In the genomic region with DNA sequence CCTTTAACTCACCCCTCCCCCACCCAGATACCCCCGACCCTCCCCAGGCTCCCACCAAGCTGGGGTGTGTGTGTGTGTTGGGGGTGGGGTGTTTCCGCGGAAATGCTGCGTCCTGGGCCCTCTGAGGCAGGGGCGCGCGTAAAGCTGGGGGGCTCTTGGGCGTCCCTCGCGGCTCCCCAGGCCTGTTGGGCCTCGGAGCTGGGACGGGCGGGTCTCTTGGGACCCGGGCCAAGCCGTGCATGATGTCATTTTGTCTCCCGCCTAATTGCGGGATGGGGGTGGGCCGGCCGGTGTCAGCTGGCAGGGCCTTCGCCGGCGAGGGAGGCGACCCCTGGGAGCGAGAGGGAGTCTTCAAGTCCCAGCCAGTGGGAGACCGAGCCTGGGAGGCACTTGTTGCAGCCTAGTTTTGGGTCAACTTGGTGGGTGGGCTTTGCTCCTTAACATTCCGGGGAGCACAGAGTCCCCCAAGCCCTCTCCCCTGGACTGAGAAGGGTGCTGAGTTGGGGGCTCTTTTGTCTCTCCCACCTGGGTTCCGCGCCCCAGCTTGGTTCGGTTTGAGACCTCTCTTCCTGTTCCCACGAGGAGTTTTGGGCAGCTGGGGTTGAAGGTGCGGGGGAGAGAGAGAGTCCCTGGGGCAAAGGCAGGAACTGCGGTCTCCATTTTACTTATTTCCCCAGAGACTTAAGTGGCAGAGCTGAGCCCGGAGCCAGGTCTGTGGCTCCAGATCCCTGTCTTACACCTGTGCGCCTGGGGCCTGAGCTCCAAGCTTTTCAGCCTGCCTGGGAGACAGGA, we compare ENCODE assay signal across 8 cellular contexts. TPM values are rescaled to one million over a fixed set of nuclear protein-coding genes. Genes with fewer than 3 reads are reported as not detected.
DNase-seq lines count a peak whose midpoint lies in the region; TF ChIP-seq lines count a peak whose summit lies in the region.

No MANE protein-coding gene starts in this region.

- H4K20me1 ChIP-seq in GM23248 (ENCODE audit: insufficient read depth) (no peaks in the 10 kb centered on the region), MM.1S (ENCODE audit: insufficient read depth, low read length) (no peaks in the 10 kb centered on the region)

- H3F3A ChIP-seq in GM23248 (ENCODE audit: insufficient read depth), result peaks cover 5% of the 10 kb centered on the region; the same call in 1 of the 2 replicates
- no peaks in the 10 kb centered on the region for H3F3A ChIP-seq in MM.1S (ENCODE audit: insufficient read depth, low read length)

- in situ Hi-C loops in GM23248 (cut with MboI), result no loop called here

- peak overlapping the region; percentile 65 for H2AFZ ChIP-seq in GM23248
- 0 out of 2 replicates have a peak overlapping the region, but pooled peaks have one; percentile 1 for H2AFZ ChIP-seq in MM.1S (ENCODE audit: low read length)

- no peaks in the 10 kb centered on the region for H3K9me3 ChIP-seq in GM23248 (ENCODE audit: low read depth)
- no peaks in the 10 kb centered on the region for H3K9me3 ChIP-seq in MM.1S (replicated peaks; ENCODE audit: insufficient read depth, low read length)
- no peaks in the 10 kb centered on the region for H3K9me3 ChIP-seq in ascending aorta
- H3K9me3 ChIP-seq in mesodermal cell (ENCODE audit: control insufficient read depth, low read length), result no peaks in the 10 kb centered on the region

- H3K4me2 ChIP-seq in GM23248 (ENCODE audit: unreplicated experiment), result peak overlapping the region; percentile 62
- H3K4me2 ChIP-seq in MM.1S (ENCODE audit: low read depth, low read length), result peak overlapping the region; percentile 97

- no peaks in the 10 kb centered on the region for H3K9me2 ChIP-seq in GM23248 (ENCODE audit: insufficient read depth)
- H3K9me2 ChIP-seq in MM.1S (replicated peaks; ENCODE audit: insufficient read depth, low read length), result no peaks in the 10 kb centered on the region

- H3K27me3 ChIP-seq in GM23248 (replicated peaks; ENCODE audit: insufficient read depth) (no peaks in the 10 kb centered on the region), MM.1S (replicated peaks; ENCODE audit: insufficient read depth, low read length) (no peaks in the 10 kb centered on the region), ascending aorta (peaks cover 8% of the 10 kb centered on the region), dorsolateral prefrontal cortex (peaks cover 0 to 62% (median 37%) of the 10 kb centered on the region in 45 donors)

- TF ChIP-seq CTCF in MM.1S (IDR thresholded peaks at IDR 0.05; ENCODE audit: low read length), result no peak
- TF ChIP-seq CTCF in ascending aorta (IDR thresholded peaks at IDR 0.05), result no peak
- TF ChIP-seq CTCF in dorsolateral prefrontal cortex (IDR thresholded peaks at IDR 0.05 in 54 of 56, conservative IDR thresholded peaks at IDR 0.05 in 2 of 56; ENCODE audit: low read depth in 1 of 56, partially characterized antibody in 56 of 56), result no peak

- H3K4me1 ChIP-seq in GM23248 (ENCODE audit: insufficient read depth), result peaks cover 6% of the 10 kb centered on the region; the same call in 1 of the 2 replicates
- H3K4me1 ChIP-seq in MM.1S (ENCODE audit: low read length), result peaks cover 2% of the 10 kb centered on the region; the same call in 1 of the 2 replicates
- H3K4me1 ChIP-seq in ascending aorta, result peaks cover 7 to 9% of the 10 kb centered on the region in 2 donors
- peaks cover 9% of the 10 kb centered on the region for H3K4me1 ChIP-seq in mesodermal cell (ENCODE audit: control insufficient read depth, insufficient read depth, low read length, poor library complexity, severe bottlenecking)

- peak; percentile 47 for DNase-seq in activated CD4-positive, alpha-beta T cell treated with anti-CD3 and anti-CD28 coated beads for 48 hours
- DNase-seq in activated CD4-positive, alpha-beta T cell treated with anti-CD3 and anti-CD28 coated beads, Interleukin-2, amount 50 U/mL, for 1 hour, result no peak
- peak; percentile 35 for DNase-seq in GM23248
- peak; percentile 18 for DNase-seq in MM.1S
- no peak for DNase-seq in ascending aorta (ENCODE audit: low spot score in 2 of 2)
- no peak for DNase-seq in stimulated activated naive CD4-positive, alpha-beta T cell treated with Interleukin-2 at 50 U/mL for 16 hours (lab: John Stamatoyannopoulos, UW)
- DNase-seq in dorsolateral prefrontal cortex, result no peak

- WGBS in GM23248 (ENCODE audit: low coverage in 1 of 2, low lambda C conversion rate in 2 of 2, missing lambda C conversion rate in 2 of 2), 2 experiments, result 9 to 11% methylated on average over 28 to 32 of the region's 34 CpGs
- 3 to 6% methylated on average over 14 to 28 of the region's 34 CpGs for WGBS in mesodermal cell (ENCODE audit: insufficient coverage in 2 of 2), 2 experiments

- no peaks in the 10 kb centered on the region for H3K36me3 ChIP-seq in GM23248 (ENCODE audit: low read depth)
- H3K36me3 ChIP-seq in MM.1S (replicated peaks; ENCODE audit: insufficient read depth, low read length), result no peaks in the 10 kb centered on the region
- no peaks in the 10 kb centered on the region for H3K36me3 ChIP-seq in ascending aorta
- peaks cover 22% of the 10 kb centered on the region for H3K36me3 ChIP-seq in mesodermal cell (ENCODE audit: control insufficient read depth, insufficient read depth, low read length)

- H3K79me2 ChIP-seq in GM23248 (ENCODE audit: insufficient read depth), result no peaks in the 10 kb centered on the region
- H3K79me2 ChIP-seq in MM.1S (ENCODE audit: low read length), result peaks cover 51% of the 10 kb centered on the region

- H3K4me3 ChIP-seq in GM23248, result peak overlapping the region; percentile 59
- H3K4me3 ChIP-seq in MM.1S (ENCODE audit: low read length), result peak overlapping the region; percentile 85
- peak overlapping the region; percentile 47 to 48 for H3K4me3 ChIP-seq in ascending aorta
- peak overlapping the region; percentile 65 for H3K4me3 ChIP-seq in mesodermal cell (ENCODE audit: extremely low read depth, insufficient read depth, low read length, poor library complexity, severe bottlenecking)
- peak overlapping the region in 26 of 59 donors; percentile 33 to 60 (median 50) for H3K4me3 ChIP-seq in dorsolateral prefrontal cortex

- H3K9ac ChIP-seq in GM23248 (peak overlapping the region; percentile 61), MM.1S (ENCODE audit: low read length) (peak overlapping the region; percentile 91)

- H3K27ac ChIP-seq in GM23248, result no peak overlapping the region
- peak overlapping the region; percentile 5; the same call in 1 of the 2 replicates for H3K27ac ChIP-seq in MM.1S (ENCODE audit: low read length)
- no peak overlapping the region for H3K27ac ChIP-seq in ascending aorta
- peak overlapping the region; percentile 29 for H3K27ac ChIP-seq in mesodermal cell (ENCODE audit: low read depth, low read length, severe bottlenecking)
- H3K27ac ChIP-seq in dorsolateral prefrontal cortex, result no peak overlapping the region

- intact Hi-C loops in ascending aorta (cut with DNase I), result no loop called here
- intact Hi-C loops in dorsolateral prefrontal cortex (cut with DNase I), result no loop called here

RNA-seq across cellular contexts. Expression of gene MYBL2, which starts 0.6 kb away (rescaled TPM):
- 6.1 and 8.1 TPM in 2 replicates for total RNA-seq in GM23248 (2014; rRNA removed; shearing (Covaris generic))
- 11.7 and 12.9 TPM in 2 replicates for polyA plus RNA-seq in GM23248 (2016; fragmentation: Nextera tagmentation; extraction: Ambion mirVana)
- total RNA-seq in ascending aorta, result not detected
- polyA plus RNA-seq in mesodermal cell (2013, experiment 1 of 2), result 87.4 TPM
- polyA plus RNA-seq in mesodermal cell (2013, experiment 2 of 2), result 75.3 TPM
- total RNA-seq in dorsolateral prefrontal cortex, result under 1 TPM in 26 of 120 experiments, not detected in 94; 0.18 to 0.79 (median 0.25) TPM

RNA-seq across cellular contexts. Expression of gene GTSF1L, which starts 59.3 kb away (rescaled TPM):
- not detected in 2 replicates for total RNA-seq in GM23248 (2014; rRNA removed; shearing (Covaris generic))
- not detected in 2 replicates for polyA plus RNA-seq in GM23248 (2016; fragmentation: Nextera tagmentation; extraction: Ambion mirVana)
- total RNA-seq in ascending aorta (not detected), dorsolateral prefrontal cortex (not detected)
- polyA plus RNA-seq in mesodermal cell (2013, experiment 1 of 2), result not detected
- not detected for polyA plus RNA-seq in mesodermal cell (2013, experiment 2 of 2)

Comparison
In these comparisons a context has a peak if more than half of its experiments do, and no peak if none do; other contexts are left out.
1. DNase-seq: peak in activated CD4-positive, alpha-beta T cell treated with anti-CD3 and anti-CD28 coated beads for 48 hours (single experiment), GM23248 (single experiment) and MM.1S (single experiment); none in activated CD4-positive, alpha-beta T cell treated with anti-CD3 and anti-CD28 coated beads, Interleukin-2, amount 50 U/mL, for 1 hour (single experiment), ascending aorta (0 of 2), stimulated activated naive CD4-positive, alpha-beta T cell treated with Interleukin-2 at 50 U/mL for 16 hours (single experiment) and dorsolateral prefrontal cortex (0 of 10).
2. H3K27ac ChIP-seq: peak in MM.1S (single experiment) and mesodermal cell (single experiment); none in GM23248 (single experiment), ascending aorta (0 of 2) and dorsolateral prefrontal cortex (0 of 59).